8 cellular contexts compared by ENCODE assay signal in genomic region chr1:154961497-154962237, GRCh38. TPM values are rescaled to one million over a fixed set of nuclear protein-coding genes. Genes with fewer than 3 reads are reported as not detected.
DNase-seq lines count a peak whose midpoint lies in the region; ATAC-seq and TF ChIP-seq lines count a peak whose summit lies in the region.

A gene with protein sequence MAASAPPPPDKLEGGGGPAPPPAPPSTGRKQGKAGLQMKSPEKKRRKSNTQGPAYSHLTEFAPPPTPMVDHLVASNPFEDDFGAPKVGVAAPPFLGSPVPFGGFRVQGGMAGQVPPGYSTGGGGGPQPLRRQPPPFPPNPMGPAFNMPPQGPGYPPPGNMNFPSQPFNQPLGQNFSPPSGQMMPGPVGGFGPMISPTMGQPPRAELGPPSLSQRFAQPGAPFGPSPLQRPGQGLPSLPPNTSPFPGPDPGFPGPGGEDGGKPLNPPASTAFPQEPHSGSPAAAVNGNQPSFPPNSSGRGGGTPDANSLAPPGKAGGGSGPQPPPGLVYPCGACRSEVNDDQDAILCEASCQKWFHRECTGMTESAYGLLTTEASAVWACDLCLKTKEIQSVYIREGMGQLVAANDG (minus strand): TSS chr1:154961782. CDS start chr1:154961576, 206 bp downstream.

- peak within 1 kb of the TSS; percentile 94 to 99 (median 96) for H3K27ac ChIP-seq in adrenal gland
- peak within 1 kb of the TSS; percentile 93 for H3K27ac ChIP-seq in psoas muscle
- H3K27ac ChIP-seq in uterus, result peak within 1 kb of the TSS; percentile 98

- TF ChIP-seq CTCF in GM12872 (IDR thresholded peaks at IDR 0.05; ENCODE audit: insufficient read depth, low read depth, low read length) (peak; percentile 59; the same call in 2 of the 3 replicates), HFF-Myc (IDR thresholded peaks at IDR 0.05; ENCODE audit: low read depth, low read length, missing control alignments) (peak; percentile 9), NB4 (IDR thresholded peaks at IDR 0.05; ENCODE audit: low read depth, low read length) (peak; percentile 7), adrenal gland (IDR thresholded peaks at IDR 0.05) (peak in 5 of 6 experiments; percentile 33 to 65 (median 62)), psoas muscle (IDR thresholded peaks at IDR 0.05) (peak; percentile 72), uterus (IDR thresholded peaks at IDR 0.05) (peak; percentile 61 to 91 (median 90))

- H3K4me1 ChIP-seq in adrenal gland (replicated peaks in 1 of 2) (peaks cover 15 to 28% of the 10 kb centered on the region in 2 donors), psoas muscle (peaks cover 30% of the 10 kb centered on the region), uterus (peaks cover 0 to 7% of the 10 kb centered on the region in 2 donors)

- peaks cover 0 to 59% of the 10 kb centered on the region in 2 donors for H3K36me3 ChIP-seq in adrenal gland (replicated peaks in 1 of 2)
- H3K36me3 ChIP-seq in psoas muscle (ENCODE audit: insufficient read depth in 1 of 2, low read depth in 1 of 2), result peaks cover 0 to 58% of the 10 kb centered on the region in 2 donors
- no peaks in the 10 kb centered on the region for H3K36me3 ChIP-seq in uterus

- no peaks in the 10 kb centered on the region for H3K9me3 ChIP-seq in adrenal gland (replicated peaks in 1 of 3)
- no peaks in the 10 kb centered on the region for H3K9me3 ChIP-seq in psoas muscle
- H3K9me3 ChIP-seq in uterus, result no peaks in the 10 kb centered on the region

- 0% methylated on average over 5 to 93 of the region's 93 CpGs for WGBS in adrenal gland, 4 donors
- WGBS in psoas muscle, 3 donors, result 0% methylated on average over 57 to 93 of the region's 93 CpGs

- intact Hi-C loops in adrenal gland (cut with DNase I) (loop anchor here in 1 of 2 donors (5.0 kb wide), 1 partner anchor 36 kb away; no protein-coding TSS in a partner anchor), left cardiac atrium (cut with DNase I) (loop anchor here in 1 of 2 donors (5.0 kb wide), 2 partner anchors 51 to 101 kb away; partner anchors contain the start of gene EFNA4), psoas muscle (cut with DNase I) (loop anchor here (2.0 to 5.0 kb wide), 2 partner anchors 41 to 55 kb away; partner anchors contain the start of gene ZBTB7B (in 1 of the 2)), uterus (cut with DNase I; ENCODE audit: low total_unique reads) (loop anchor here (5.0 kb wide), 1 partner anchor 51 kb away; no protein-coding TSS in a partner anchor)

- peak; percentile 88 for TF ChIP-seq POLR2A in NB4 (IDR thresholded peaks at IDR 0.05; ENCODE audit: extremely low read depth, insufficient read length)
- TF ChIP-seq POLR2A in adrenal gland (IDR thresholded peaks at IDR 0.05), result peak; percentile 65 to 77
- peak; percentile 64 to 79 for TF ChIP-seq POLR2A in uterus (IDR thresholded peaks at IDR 0.05)

- H3K4me3 ChIP-seq in HFF-Myc (replicated peaks; ENCODE audit: low read depth, low read length), result peak within 1 kb of the TSS; percentile 64
- H3K4me3 ChIP-seq in NB4 (ENCODE audit: low read depth, low read length), result peak within 1 kb of the TSS; percentile 78
- peak within 1 kb of the TSS; percentile 45 to 86 (median 71) for H3K4me3 ChIP-seq in adrenal gland
- peak within 1 kb of the TSS; percentile 76 for H3K4me3 ChIP-seq in psoas muscle
- H3K4me3 ChIP-seq in uterus, result peak within 1 kb of the TSS; percentile 62 to 91

- H3K27me3 ChIP-seq in adrenal gland (no peaks in the 10 kb centered on the region), psoas muscle (ENCODE audit: insufficient read depth in 3 of 3, low read length in 2 of 3) (no peaks in the 10 kb centered on the region), uterus (no peaks in the 10 kb centered on the region)

- DNase-seq in HFF-Myc (ENCODE audit: extremely low read depth, low read depth) (no peak), NB4 (ENCODE audit: low read depth) (peak; percentile 88), T-helper 1 cell (peak; percentile 72 to 85 (median 76)), adrenal gland (peak; percentile 77 to 88 (median 83)), left cardiac atrium (peak; percentile 87), psoas muscle (peak; percentile 84 to 90), uterus (peak; percentile 69 to 77)

- peak; percentile 89 to 90 for ATAC-seq in left cardiac atrium
- ATAC-seq in psoas muscle, result peak; percentile 82 to 86 (median 83)

RNA-seq across cellular contexts. Expression of the gene that starts here (rescaled TPM):
- total RNA-seq in adrenal gland (10 to 100 TPM; 26.2 to 61.1 (median 43.4) TPM), left cardiac atrium (10 to 100 TPM; 15.3 to 15.8 TPM), psoas muscle (10 to 100 TPM; 14.5 to 23.0 (median 17.4) TPM), uterus (10 to 100 TPM in 3 of 4 donors, 1 to 10 TPM in 1; 10.0 to 36.4 (median 15.9) TPM)
- polyA plus RNA-seq in adrenal gland (10 to 100 TPM; 28.2 to 44.1 (median 29.2) TPM), psoas muscle (10 to 100 TPM; 13.1 to 24.0 (median 14.5) TPM)

Comparison
In these comparisons a context has a peak if more than half of its experiments do, and no peak if none do; other contexts are left out.
1. CTCF ChIP-seq: peak in every context shown above with its lines; median percentile 90 in uterus; 72 in psoas muscle; 62 in adrenal gland; 59 in GM12872; 9 in HFF-Myc; 7 in NB4.